ENCODE assay signal across 8 cellular contexts in genomic region chr16:28326881-28327610, GRCh38. TPM values are rescaled to one million over a fixed set of nuclear protein-coding genes. Genes with fewer than 3 reads are reported as not detected.
A peak's percentile ranks its signal among the peaks of the same experiment; 100 is the strongest.
DNase-seq lines count a peak whose midpoint lies in the region; ATAC-seq and TF ChIP-seq lines count a peak whose summit lies in the region.

No MANE protein-coding gene starts in this region.

- no peak overlapping the region for H2AK9ac ChIP-seq in IMR-90 (replicated peaks; ENCODE audit: low read depth, low read length, poor library complexity)

- H4K91ac ChIP-seq in IMR-90 (ENCODE audit: insufficient read depth, low read depth, low read length), result no peak overlapping the region

- H3K79me2 ChIP-seq in DND-41 (ENCODE audit: insufficient read depth, low read length), result no peaks in the 10 kb centered on the region

- H2BK120ac ChIP-seq in IMR-90 (ENCODE audit: low read depth, low read length), result no peak overlapping the region

- POLR2A ChIA-PET in IMR-90 (lab: Charles Lee; ENCODE audit: unreplicated experiment), result no interaction called here

- H3K14ac ChIP-seq in IMR-90 (replicated peaks; ENCODE audit: low read depth, low read length), result no peak overlapping the region

- H3K4me3 ChIP-seq in DND-41 (ENCODE audit: low read depth in 1 of 2, low read length in 2 of 2) (no peak overlapping the region), IMR-90 (ENCODE audit: insufficient read depth, low read depth, low read length) (no peak overlapping the region), ovary (no peak overlapping the region)

- no peak overlapping the region for H2AFZ ChIP-seq in DND-41 (ENCODE audit: low read depth, low read length)
- no peak overlapping the region for H2AFZ ChIP-seq in IMR-90 (replicated peaks; ENCODE audit: low read length, poor library complexity)

- no peak overlapping the region for H3K56ac ChIP-seq in IMR-90 (ENCODE audit: extremely low read depth, insufficient read depth, low read length)

- no peaks in the 10 kb centered on the region for H3K9me1 ChIP-seq in IMR-90 (ENCODE audit: insufficient read depth, low read length)

- H3K9ac ChIP-seq in DND-41 (ENCODE audit: low read depth, low read length) (no peak overlapping the region), IMR-90 (ENCODE audit: low read depth, low read length) (no peak overlapping the region)

- no peaks in the 10 kb centered on the region for H3K9me3 ChIP-seq in DND-41 (ENCODE audit: insufficient read depth, low read length, severe bottlenecking)
- no peaks in the 10 kb centered on the region for H3K9me3 ChIP-seq in IMR-90 (ENCODE audit: control insufficient read depth, insufficient read depth, low read length)
- no peaks in the 10 kb centered on the region for H3K9me3 ChIP-seq in ovary

- no TSS peak for BruUV-seq in IMR-90 (replicated peaks; lab: Mats Ljungman, UMichigan)

- TF ChIP-seq CTCF in DND-41 (IDR thresholded peaks at IDR 0.05; ENCODE audit: borderline replicate concordance, extremely low read depth, low read length, poor library complexity, severe bottlenecking) (peak; percentile 82), IMR-90 (conservative IDR thresholded peaks at IDR 0.05; ENCODE audit: low read depth, low read length) (peak; percentile 70), ovary (IDR thresholded peaks at IDR 0.05) (no peak)

- CTCF ChIA-PET in IMR-90 (lab: Yijun Ruan, JAX), result interaction anchor here (0.6 kb wide), 2 partner anchors 12 to 291 kb away, joined by 3 to 8 read pairs; no protein-coding TSS in a partner anchor

- DNase-seq in DND-41 (peak; percentile 52), IMR-90 (peak; percentile 34), T-helper 2 cell (peak in 4 of 5 experiments; percentile 24 to 71 (median 49)), amniotic epithelial cell (ENCODE audit: low read depth) (peak; percentile 28), iPS-NIHi11 (ENCODE audit: low spot score) (peak; percentile 78), ovary (no peak)
- DNase-seq in stimulated activated CD4-positive, alpha-beta T cell treated with anti-CD3 and anti-CD28 coated beads, Interleukin-1b, Interleukin-23, amount 100 ng/mL, for 4 hours (ENCODE audit: low read depth in 2 of 2), result peak; percentile 53 to 61

- intact Hi-C loops in IMR-90 (cut with micrococcal nuclease) (no loop called here), ovary (cut with DNase I) (no loop called here)

- no peak overlapping the region for H4K8ac ChIP-seq in IMR-90 (ENCODE audit: low read depth in 2 of 2, low read length in 2 of 2)

- no peak overlapping the region for H3K4me2 ChIP-seq in DND-41 (ENCODE audit: insufficient read depth, low read length)
- no peak overlapping the region for H3K4me2 ChIP-seq in IMR-90 (ENCODE audit: low read depth, low read length)

- H4K5ac ChIP-seq in IMR-90 (ENCODE audit: low read depth, low read length), result no peak overlapping the region

- H3K4ac ChIP-seq in IMR-90 (ENCODE audit: low read depth, low read length), result no peak overlapping the region

- no peak overlapping the region for H2BK20ac ChIP-seq in IMR-90 (ENCODE audit: low read depth, low read length)

- H3K27ac ChIP-seq in DND-41 (ENCODE audit: low read length) (no peak overlapping the region), IMR-90 (ENCODE audit: insufficient read depth, low read length) (no peak overlapping the region), ovary (no peak overlapping the region)

- no peak for TF ChIP-seq POLR2A in IMR-90 (IDR thresholded peaks at IDR 0.05; ENCODE audit: low read depth, low read length)
- TF ChIP-seq POLR2A in ovary (IDR thresholded peaks at IDR 0.05), result no peak

- no peaks in the 10 kb centered on the region for H3K36me3 ChIP-seq in DND-41 (ENCODE audit: insufficient read depth, low read length)
- H3K36me3 ChIP-seq in IMR-90 (ENCODE audit: control insufficient read depth, insufficient read depth, low read length), result no peaks in the 10 kb centered on the region
- no peaks in the 10 kb centered on the region for H3K36me3 ChIP-seq in ovary

- no peak overlapping the region for H2BK15ac ChIP-seq in IMR-90 (ENCODE audit: low read depth, low read length)

- H3K79me1 ChIP-seq in IMR-90 (ENCODE audit: low read depth in 1 of 2, low read length in 2 of 2), result no peaks in the 10 kb centered on the region

- no peak overlapping the region for H3K23ac ChIP-seq in IMR-90 (ENCODE audit: low read depth, low read length)

- in situ Hi-C loops in IMR-90 (cut with MboI; ENCODE audit: low sequenced_read_pairs), result loop anchor here (10.0 kb wide), 1 partner anchor 218 kb away; no protein-coding TSS in a partner anchor

- H2BK5ac ChIP-seq in IMR-90 (ENCODE audit: low read depth, low read length, poor library complexity, severe bottlenecking), result no peak overlapping the region

- TF ChIP-seq RAD21 in IMR-90 (IDR thresholded peaks at IDR 0.05; ENCODE audit: low read length), result peak; percentile 57

- 50% methylated on average over 2 of the region's 12 CpGs; no CpG with 5 or more reads in 1 of the 2 experiments for WGBS in IMR-90 (ENCODE audit: extremely low coverage in 2 of 2, insufficient read length in 1 of 2), 2 experiments
- WGBS in ovary, 3 donors, result 60 to 64% (median 62%) methylated on average over 12 of the region's 12 CpGs

- H2AK5ac ChIP-seq in IMR-90 (ENCODE audit: low read depth, low read length), result no peak overlapping the region

- no peaks in the 10 kb centered on the region for H4K20me1 ChIP-seq in DND-41 (ENCODE audit: insufficient read depth, low read length)
- H4K20me1 ChIP-seq in IMR-90 (ENCODE audit: insufficient read depth, low read length), result no peaks in the 10 kb centered on the region

- dilution Hi-C loops in IMR-90 (cut with HindIII; ENCODE audit: low sequenced_read_pairs, unreplicated experiment), result no loop called here

- no peak for TF ChIP-seq EP300 in ovary (IDR thresholded peaks at IDR 0.05)

- H3K27me3 ChIP-seq in DND-41 (ENCODE audit: insufficient read depth, low read length, poor library complexity) (no peaks in the 10 kb centered on the region), IMR-90 (ENCODE audit: control insufficient read depth, insufficient read depth, low read length) (no peaks in the 10 kb centered on the region; the same call in 1 of the 2 replicates), ovary (no peaks in the 10 kb centered on the region)

- no peak overlapping the region for H3K18ac ChIP-seq in IMR-90 (ENCODE audit: low read depth, low read length)

- ATAC-seq in DND-41 (ENCODE audit: insufficient read depth, low read depth) (peak; percentile 82), IMR-90 (ENCODE audit: low read depth) (peak; percentile 87), GM21390 (IDR thresholded peaks at IDR 0.05; ENCODE audit: unreplicated experiment) (no peak)

- no peaks in the 10 kb centered on the region for H3K4me1 ChIP-seq in DND-41 (ENCODE audit: insufficient read depth, low read length)
- no peaks in the 10 kb centered on the region for H3K4me1 ChIP-seq in IMR-90 (ENCODE audit: control insufficient read depth, insufficient read depth, low read length)
- no peaks in the 10 kb centered on the region for H3K4me1 ChIP-seq in ovary (ENCODE audit: insufficient read depth)

TF ChIP-seq in IMR-90, 13 proteins besides CTCF, POLR2A, EP300 and RAD21:
- no peak for TF ChIP-seq BHLHE40 (IDR thresholded peaks at IDR 0.05; ENCODE audit: low read depth, low read length)
- no peak for TF ChIP-seq MAFK (IDR thresholded peaks at IDR 0.05; ENCODE audit: low read depth, low read length)
- TF ChIP-seq SMC3 (IDR thresholded peaks at IDR 0.05; ENCODE audit: low read depth, low read length), result peak; percentile 59

RNA-seq across cellular contexts. Expression of gene SBK1, which starts 34.7 kb away (rescaled TPM):
- total RNA-seq in IMR-90 (2012; rRNA removed), result under 0.01 TPM in 1 of 2 replicates, not detected in the other
- polyA plus RNA-seq in IMR-90 (2012; rRNA removed), result 0.03 and 0.05 TPM in 2 replicates
- polyA plus RNA-seq in IMR-90 (2012; cell fraction: cytosol; rRNA removed), result 0.07 TPM in 1 of 2 replicates, not detected in the other
- polyA plus RNA-seq in IMR-90 (2012; cell fraction: nucleus; rRNA removed; ENCODE audit: low replicate concordance), result 0.05 and 0.07 TPM in 2 replicates
- total RNA-seq in ovary, result 1 to 10 TPM in 2 of 7 donors, under 1 TPM in 5; 0.37 to 1.5 (median 0.80) TPM
- under 1 TPM; 0.32 to 0.79 TPM for polyA plus RNA-seq in ovary

RNA-seq across cellular contexts. Expression of gene NPIPB6, which starts 36.3 kb away (rescaled TPM):
- 0.18 and 0.56 TPM in 2 replicates for total RNA-seq in IMR-90 (2012; rRNA removed)
- polyA plus RNA-seq in IMR-90 (2012; rRNA removed), result 0.19 and 0.22 TPM in 2 replicates
- polyA plus RNA-seq in IMR-90 (2012; cell fraction: cytosol; rRNA removed), result 0.04 TPM in 1 of 2 replicates, not detected in the other
- 0.42 and 0.83 TPM in 2 replicates for polyA plus RNA-seq in IMR-90 (2012; cell fraction: nucleus; rRNA removed; ENCODE audit: low replicate concordance)
- total RNA-seq in ovary, result 1 to 10 TPM in 6 of 7 donors, under 1 TPM in 1; 0.57 to 6.7 (median 3.3) TPM
- polyA plus RNA-seq in ovary, result under 1 TPM; 0.58 to 0.92 TPM

Comparison
In these comparisons a context has a peak if more than half of its experiments do, and no peak if none do; other contexts are left out.
1. DNase-seq: peak in DND-41 (single experiment), IMR-90 (single experiment), T-helper 2 cell (4 of 5), amniotic epithelial cell (single experiment), iPS-NIHi11 (single experiment) and stimulated activated CD4-positive, alpha-beta T cell treated with anti-CD3 and anti-CD28 coated beads, Interleukin-1b, Interleukin-23, amount 100 ng/mL, for 4 hours (2 of 2); none in ovary (0 of 5).
2. CTCF ChIP-seq: peak in DND-41 (single experiment) and IMR-90 (single experiment); none in ovary (0 of 3).